In genomic region chr3:147387550-147388394, GRCh38 we compare ENCODE assay signal across 1 cellular context.
TF ChIP-seq lines count a peak whose summit lies in the region.

No MANE protein-coding gene starts in this region.

TF ChIP-seq in endothelial cell of umbilical vein, 7 proteins besides CTCF, POLR2A, EP300 and RAD21:
- TF ChIP-seq EZH2 (IDR thresholded peaks at IDR 0.05; ENCODE audit: borderline replicate concordance, low read depth, low read length, severe bottlenecking) (peak; percentile 91), FOS (IDR thresholded peaks at IDR 0.05; ENCODE audit: borderline replicate concordance, insufficient read depth, low read length) (no peak)
TF ChIP-seq in endothelial cell of umbilical vein: peak in this region for 1.
